In genomic region chr18:79469751-79470150, GRCh38 we compare ENCODE assay signal across 14 cellular contexts.
DNase-seq lines count a peak whose midpoint lies in the region; ATAC-seq and TF ChIP-seq lines count a peak whose summit lies in the region.
"Had no signal": no experiment of that assay in that cellular context is flagged by ENCODE, and none has a peak within 500 bp of the region (broad histone marks: within the 10 kb centered on the region; RNA-seq: fewer than 3 reads in every experiment).

No MANE protein-coding gene starts in this region.

- TF ChIP-seq CTCF in endothelial cell (IDR thresholded peaks at IDR 0.05; ENCODE audit: unreplicated experiment): no peak

- no peak for DNase-seq in stimulated activated naive CD8-positive, alpha-beta T cell treated with anti-CD3 and anti-CD28 coated beads, Interleukin-15, Interleukin-2, amounts not matched to agents 100 U/mL and 50 U/mL, for 24 hours
- DNase-seq in NT2/D1 (ENCODE audit: low read depth, low spot score): no peak
- no peak for DNase-seq in memory B cell (ENCODE audit: low spot score in 2 of 2)
- no peak for DNase-seq in stimulated activated naive CD8-positive, alpha-beta T cell treated with anti-CD3 and anti-CD28 coated beads, Interleukin-15, amount 100 ng/mL, for 72 hours
- no peak for DNase-seq in activated T-helper 2 cell treated with anti-CD3 and anti-CD28 coated beads, Interferon-gamma antibody, Interleukin-2, Interleukin-4, amounts not matched to agents 10 μg/mL and 5 μg/mL and 100 μg/mL, durations not matched to agents 14 hours and 24 hours and 36 hours (ENCODE audit: low spot score)
- no peak for DNase-seq in stimulated activated naive B cell treated with anti-CD40 and anti-IgM and Interleukin-4, amounts not matched to agents 10 μg/mL and 1 μg/mL and 100 μg/mL, for 72 hours
- no peak for DNase-seq in endothelial cell (ENCODE audit: low spot score)
- DNase-seq: Calu3, DMS 273 treated with DMSO at 0.1 percent for 48 hours, GM23248, H9, IMR-90 had no signal

- H3K36me3 Mint-ChIP-seq in stimulated activated naive CD8-positive, alpha-beta T cell treated with anti-CD3 and anti-CD28 coated beads, Interleukin-15, Interleukin-2, amounts not matched to agents 100 ng/mL and 50 ng/mL, for 24 hours (ENCODE audit: low read depth): peaks cover 74% of the 10 kb centered on the region
- H3K36me3 Mint-ChIP-seq in memory B cell (peaks cover 14% of the 10 kb centered on the region), endothelial cell (ENCODE audit: low read depth, unreplicated experiment) (peaks cover 22% of the 10 kb centered on the region)
- H3K36me3 Mint-ChIP-seq in activated T-helper 2 cell treated with anti-CD3 and anti-CD28 coated beads, Interferon-gamma antibody, Interleukin-2, Interleukin-4, amounts not matched to agents 10 μg/mL and 5 μg/mL and 100 μg/mL, durations not matched to agents 14 hours and 24 hours and 36 hours (ENCODE audit: low read depth): peaks cover 65% of the 10 kb centered on the region
- H3K36me3 Mint-ChIP-seq in stimulated activated naive B cell treated with anti-CD40 and anti-IgM and Interleukin-4, amounts not matched to agents 10 μg/mL and 1 μg/mL and 100 μg/mL, for 72 hours: peaks cover 57 to 76% of the 10 kb centered on the region in 2 donors

- H3K9me3 Mint-ChIP-seq in stimulated activated naive CD8-positive, alpha-beta T cell treated with anti-CD3 and anti-CD28 coated beads, Interleukin-15, Interleukin-2, amounts not matched to agents 100 ng/mL and 50 ng/mL, for 24 hours: no peaks in the 10 kb centered on the region
- no peaks in the 10 kb centered on the region for H3K9me3 Mint-ChIP-seq in memory B cell
- peaks cover 0 to 7% of the 10 kb centered on the region in 2 donors for H3K9me3 Mint-ChIP-seq in stimulated activated naive CD8-positive, alpha-beta T cell treated with anti-CD3 and anti-CD28 coated beads, Interleukin-15, amount 100 ng/mL, for 72 hours
- no peaks in the 10 kb centered on the region for H3K9me3 Mint-ChIP-seq in activated T-helper 2 cell treated with anti-CD3 and anti-CD28 coated beads, Interferon-gamma antibody, Interleukin-2, Interleukin-4, amounts not matched to agents 10 μg/mL and 5 μg/mL and 100 μg/mL, durations not matched to agents 14 hours and 24 hours and 36 hours
- peaks cover 0 to 5% of the 10 kb centered on the region in 2 donors for H3K9me3 Mint-ChIP-seq in stimulated activated naive B cell treated with anti-CD40 and anti-IgM and Interleukin-4, amounts not matched to agents 10 μg/mL and 1 μg/mL and 100 μg/mL, for 72 hours
- H3K9me3 Mint-ChIP-seq in endothelial cell (ENCODE audit: unreplicated experiment): no peaks in the 10 kb centered on the region
- H3K9me3 Mint-ChIP-seq: H9 had no signal

- H3K9ac ChIP-seq in NT2/D1 (ENCODE audit: insufficient read length, low read depth): peak overlapping the region; percentile 54
- H3K9ac ChIP-seq: GM23248 had no signal

- no peaks in the 10 kb centered on the region for H3K9me3 ChIP-seq in NT2/D1 (ENCODE audit: insufficient read depth, low read length)
- H3K9me3 ChIP-seq: A549 had no signal

- no peaks in the 10 kb centered on the region for H3K27me3 Mint-ChIP-seq in stimulated activated naive CD8-positive, alpha-beta T cell treated with anti-CD3 and anti-CD28 coated beads, Interleukin-15, Interleukin-2, amounts not matched to agents 100 ng/mL and 50 ng/mL, for 24 hours
- H3K27me3 Mint-ChIP-seq in memory B cell (no peaks in the 10 kb centered on the region), endothelial cell (ENCODE audit: unreplicated experiment) (peaks cover 8% of the 10 kb centered on the region)
- H3K27me3 Mint-ChIP-seq in stimulated activated naive CD8-positive, alpha-beta T cell treated with anti-CD3 and anti-CD28 coated beads, Interleukin-15, amount 100 ng/mL, for 72 hours: no peaks in the 10 kb centered on the region
- H3K27me3 Mint-ChIP-seq in activated T-helper 2 cell treated with anti-CD3 and anti-CD28 coated beads, Interferon-gamma antibody, Interleukin-2, Interleukin-4, amounts not matched to agents 10 μg/mL and 5 μg/mL and 100 μg/mL, durations not matched to agents 14 hours and 24 hours and 36 hours (ENCODE audit: low read depth): no peaks in the 10 kb centered on the region
- H3K27me3 Mint-ChIP-seq in stimulated activated naive B cell treated with anti-CD40 and anti-IgM and Interleukin-4, amounts not matched to agents 10 μg/mL and 1 μg/mL and 100 μg/mL, for 72 hours: no peaks in the 10 kb centered on the region

- peaks cover 34% of the 10 kb centered on the region for H3K36me3 ChIP-seq in NT2/D1 (ENCODE audit: insufficient read depth, insufficient read length, low read length)

- H3K4me1 ChIP-seq in NT2/D1 (ENCODE audit: insufficient read depth, insufficient read length): peaks cover 10% of the 10 kb centered on the region
- H3K4me1 ChIP-seq: A549 had no signal

- intact Hi-C loops in activated T-helper 2 cell treated with anti-CD3 and anti-CD28 coated beads, Interferon-gamma antibody, Interleukin-2, Interleukin-4, amounts not matched to agents 10 μg/mL and 5 μg/mL and 100 μg/mL, durations not matched to agents 14 hours and 24 hours and 36 hours (cut with micrococcal nuclease): no loop called here

- H3K27me3 ChIP-seq in NT2/D1 (ENCODE audit: insufficient read depth, insufficient read length): no peaks in the 10 kb centered on the region

- peaks cover 14% of the 10 kb centered on the region for H3K4me1 Mint-ChIP-seq in stimulated activated naive CD8-positive, alpha-beta T cell treated with anti-CD3 and anti-CD28 coated beads, Interleukin-15, Interleukin-2, amounts not matched to agents 100 ng/mL and 50 ng/mL, for 24 hours (ENCODE audit: low read depth)
- H3K4me1 Mint-ChIP-seq in memory B cell: peaks cover 22% of the 10 kb centered on the region
- peaks cover 44% of the 10 kb centered on the region for H3K4me1 Mint-ChIP-seq in stimulated activated naive CD8-positive, alpha-beta T cell treated with anti-CD3 and anti-CD28 coated beads, Interleukin-15, amount 100 ng/mL, for 72 hours
- peaks cover 4% of the 10 kb centered on the region for H3K4me1 Mint-ChIP-seq in activated T-helper 2 cell treated with anti-CD3 and anti-CD28 coated beads, Interferon-gamma antibody, Interleukin-2, Interleukin-4, amounts not matched to agents 10 μg/mL and 5 μg/mL and 100 μg/mL, durations not matched to agents 14 hours and 24 hours and 36 hours (ENCODE audit: low read depth)
- H3K4me1 Mint-ChIP-seq in stimulated activated naive B cell treated with anti-CD40 and anti-IgM and Interleukin-4, amounts not matched to agents 10 μg/mL and 1 μg/mL and 100 μg/mL, for 72 hours: peaks cover 30 to 43% of the 10 kb centered on the region in 2 donors
- H3K4me1 Mint-ChIP-seq in endothelial cell (ENCODE audit: unreplicated experiment): peaks cover 5% of the 10 kb centered on the region

- H3K4me3 Mint-ChIP-seq in stimulated activated naive CD8-positive, alpha-beta T cell treated with anti-CD3 and anti-CD28 coated beads, Interleukin-15, Interleukin-2, amounts not matched to agents 100 ng/mL and 50 ng/mL, for 24 hours: no peak overlapping the region
- H3K4me3 Mint-ChIP-seq in memory B cell (no peak overlapping the region), endothelial cell (ENCODE audit: unreplicated experiment) (no peak overlapping the region)
- no peak overlapping the region for H3K4me3 Mint-ChIP-seq in stimulated activated naive CD8-positive, alpha-beta T cell treated with anti-CD3 and anti-CD28 coated beads, Interleukin-15, amount 100 ng/mL, for 72 hours
- no peak overlapping the region for H3K4me3 Mint-ChIP-seq in activated T-helper 2 cell treated with anti-CD3 and anti-CD28 coated beads, Interferon-gamma antibody, Interleukin-2, Interleukin-4, amounts not matched to agents 10 μg/mL and 5 μg/mL and 100 μg/mL, durations not matched to agents 14 hours and 24 hours and 36 hours (ENCODE audit: low read depth)
- H3K4me3 Mint-ChIP-seq in stimulated activated naive B cell treated with anti-CD40 and anti-IgM and Interleukin-4, amounts not matched to agents 10 μg/mL and 1 μg/mL and 100 μg/mL, for 72 hours: no peak overlapping the region
- H3K4me3 Mint-ChIP-seq: H9 had no signal

- H3K4me3 ChIP-seq in NT2/D1 (ENCODE audit: insufficient read length, low read depth): no peak overlapping the region
- H3K4me3 ChIP-seq: A549, GM23248 had no signal

- no peak for ATAC-seq in stimulated activated naive CD8-positive, alpha-beta T cell treated with anti-CD3 and anti-CD28 coated beads, Interleukin-15, Interleukin-2, amounts not matched to agents 100 U/mL and 50 U/mL, for 24 hours
- ATAC-seq in memory B cell (ENCODE audit: low read depth): no peak
- peak; percentile 19 for ATAC-seq in stimulated activated naive CD8-positive, alpha-beta T cell treated with anti-CD3 and anti-CD28 coated beads, Interleukin-15, amount 100 ng/mL, for 72 hours
- ATAC-seq in stimulated activated naive B cell treated with anti-CD40 and anti-IgM and Interleukin-4, amounts not matched to agents 10 μg/mL and 1 μg/mL and 100 μg/mL, for 72 hours (replicated peaks): no peak
- ATAC-seq: A549 had no signal

- H3K27ac Mint-ChIP-seq in stimulated activated naive CD8-positive, alpha-beta T cell treated with anti-CD3 and anti-CD28 coated beads, Interleukin-15, Interleukin-2, amounts not matched to agents 100 ng/mL and 50 ng/mL, for 24 hours: peak overlapping the region; percentile 36
- H3K27ac Mint-ChIP-seq in memory B cell (peak overlapping the region; percentile 75), endothelial cell (ENCODE audit: unreplicated experiment) (no peak overlapping the region)
- peak overlapping the region; percentile 71 to 72 for H3K27ac Mint-ChIP-seq in stimulated activated naive CD8-positive, alpha-beta T cell treated with anti-CD3 and anti-CD28 coated beads, Interleukin-15, amount 100 ng/mL, for 72 hours
- no peak overlapping the region for H3K27ac Mint-ChIP-seq in activated T-helper 2 cell treated with anti-CD3 and anti-CD28 coated beads, Interferon-gamma antibody, Interleukin-2, Interleukin-4, amounts not matched to agents 10 μg/mL and 5 μg/mL and 100 μg/mL, durations not matched to agents 14 hours and 24 hours and 36 hours
- H3K27ac Mint-ChIP-seq in stimulated activated naive B cell treated with anti-CD40 and anti-IgM and Interleukin-4, amounts not matched to agents 10 μg/mL and 1 μg/mL and 100 μg/mL, for 72 hours: no peak overlapping the region
- H3K27ac Mint-ChIP-seq: H9 had no signal

Comparison
In these comparisons a context has a peak if more than half of its experiments do, and no peak if none do; other contexts are left out.
1. H3K27ac Mint-ChIP-seq: peak in stimulated activated naive CD8-positive, alpha-beta T cell treated with anti-CD3 and anti-CD28 coated beads, Interleukin-15, Interleukin-2, amounts not matched to agents 100 ng/mL and 50 ng/mL, for 24 hours (single experiment), memory B cell (single experiment) and stimulated activated naive CD8-positive, alpha-beta T cell treated with anti-CD3 and anti-CD28 coated beads, Interleukin-15, amount 100 ng/mL, for 72 hours (2 of 2); none in activated T-helper 2 cell treated with anti-CD3 and anti-CD28 coated beads, Interferon-gamma antibody, Interleukin-2, Interleukin-4, amounts not matched to agents 10 μg/mL and 5 μg/mL and 100 μg/mL, durations not matched to agents 14 hours and 24 hours and 36 hours (single experiment), stimulated activated naive B cell treated with anti-CD40 and anti-IgM and Interleukin-4, amounts not matched to agents 10 μg/mL and 1 μg/mL and 100 μg/mL, for 72 hours (single experiment) and endothelial cell (single experiment).